ENCODE assay signal across 2 cellular contexts in the genomic region with DNA sequence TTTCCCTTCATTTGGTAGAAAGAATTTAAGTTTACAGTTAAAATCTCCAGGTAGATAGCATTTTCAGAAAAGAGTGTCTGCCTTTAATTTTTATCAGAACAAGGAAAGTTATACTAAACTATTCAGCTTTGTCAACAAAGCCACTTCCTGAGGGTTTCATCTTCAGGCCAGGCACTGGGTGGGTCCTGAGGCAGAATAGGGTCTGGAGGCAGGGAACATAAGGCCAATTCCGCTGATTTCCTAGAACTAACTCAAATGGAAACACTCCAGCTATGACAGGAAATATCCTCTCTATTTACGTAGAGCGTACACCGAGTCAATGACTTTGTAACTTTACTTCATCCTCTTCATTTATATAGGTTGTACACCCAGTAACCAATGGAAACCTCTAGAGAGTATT.
TF ChIP-seq lines count a peak whose summit lies in the region.

No MANE protein-coding gene starts in this region.

TF ChIP-seq in H1, 55 proteins besides CTCF, POLR2A, EP300 and RAD21:
- no peak for TF ChIP-seq SIRT6 (IDR thresholded peaks at IDR 0.05; ENCODE audit: low read length)
- TF ChIP-seq PHF8 (conservative IDR thresholded peaks at IDR 0.05; ENCODE audit: low read depth, low read length): no peak
- TF ChIP-seq HDAC2 (IDR thresholded peaks at IDR 0.05; ENCODE audit: borderline replicate concordance in 1 of 2, low read depth in 2 of 2, low read length in 2 of 2): no peak
- no peak for TF ChIP-seq SAP30 (IDR thresholded peaks at IDR 0.05; ENCODE audit: insufficient read depth, insufficient replicate concordance, low read length)
- no peak for TF ChIP-seq CREB1 (IDR thresholded peaks at IDR 0.05)
- TF ChIP-seq EZH2 (IDR thresholded peaks at IDR 0.05; ENCODE audit: low read depth, low read length, severe bottlenecking): no peak
- TF ChIP-seq SP1 (IDR thresholded peaks at IDR 0.05; ENCODE audit: low read depth, low read length): no peak
- no peak for TF ChIP-seq JUND (IDR thresholded peaks at IDR 0.05; ENCODE audit: low read length)
- no peak for TF ChIP-seq ZNF274 (IDR thresholded peaks at IDR 0.05; ENCODE audit: borderline replicate concordance, extremely low read depth, low read length)
- TF ChIP-seq GTF2F1 (IDR thresholded peaks at IDR 0.05; ENCODE audit: borderline replicate concordance, low read depth, low read length): no peak
- TF ChIP-seq KDM1A (IDR thresholded peaks at IDR 0.05; ENCODE audit: borderline replicate concordance, low read length): no peak
- no peak for TF ChIP-seq KDM4A (IDR thresholded peaks at IDR 0.05; ENCODE audit: low read depth, low read length, severe bottlenecking)

TF ChIP-seq in SK-N-SH, 30 proteins besides CTCF, POLR2A, EP300 and RAD21:
- TF ChIP-seq MEF2A (IDR thresholded peaks at IDR 0.05; ENCODE audit: borderline replicate concordance, low read depth) (no peak), GATA2 (CRISPR knock-in tag; IDR thresholded peaks at IDR 0.05) (no peak), ELF1 (IDR thresholded peaks at IDR 0.05) (no peak), CHD2 (IDR thresholded peaks at IDR 0.05; ENCODE audit: low read length, partially characterized antibody) (no peak), SIN3A (IDR thresholded peaks at IDR 0.05; ENCODE audit: borderline replicate concordance, low read depth, low read length) (no peak), RFX5 (IDR thresholded peaks at IDR 0.05; ENCODE audit: low read length) (no peak), NFIC (IDR thresholded peaks at IDR 0.05; ENCODE audit: borderline replicate concordance) (no peak), IRF3 (IDR thresholded peaks at IDR 0.05; ENCODE audit: low read depth, low read length) (no peak), PBX3 (IDR thresholded peaks at IDR 0.05) (no peak), ZBTB33 (IDR thresholded peaks at IDR 0.05; ENCODE audit: borderline replicate concordance, low read depth) (no peak), RXRA (IDR thresholded peaks at IDR 0.05; ENCODE audit: borderline replicate concordance, low read depth) (no peak), FOSL2 (IDR thresholded peaks at IDR 0.05; ENCODE audit: borderline replicate concordance, low read depth) (no peak), GABPA (IDR thresholded peaks at IDR 0.05; ENCODE audit: low read depth) (no peak)
- TF ChIP-seq, protein P1, sequence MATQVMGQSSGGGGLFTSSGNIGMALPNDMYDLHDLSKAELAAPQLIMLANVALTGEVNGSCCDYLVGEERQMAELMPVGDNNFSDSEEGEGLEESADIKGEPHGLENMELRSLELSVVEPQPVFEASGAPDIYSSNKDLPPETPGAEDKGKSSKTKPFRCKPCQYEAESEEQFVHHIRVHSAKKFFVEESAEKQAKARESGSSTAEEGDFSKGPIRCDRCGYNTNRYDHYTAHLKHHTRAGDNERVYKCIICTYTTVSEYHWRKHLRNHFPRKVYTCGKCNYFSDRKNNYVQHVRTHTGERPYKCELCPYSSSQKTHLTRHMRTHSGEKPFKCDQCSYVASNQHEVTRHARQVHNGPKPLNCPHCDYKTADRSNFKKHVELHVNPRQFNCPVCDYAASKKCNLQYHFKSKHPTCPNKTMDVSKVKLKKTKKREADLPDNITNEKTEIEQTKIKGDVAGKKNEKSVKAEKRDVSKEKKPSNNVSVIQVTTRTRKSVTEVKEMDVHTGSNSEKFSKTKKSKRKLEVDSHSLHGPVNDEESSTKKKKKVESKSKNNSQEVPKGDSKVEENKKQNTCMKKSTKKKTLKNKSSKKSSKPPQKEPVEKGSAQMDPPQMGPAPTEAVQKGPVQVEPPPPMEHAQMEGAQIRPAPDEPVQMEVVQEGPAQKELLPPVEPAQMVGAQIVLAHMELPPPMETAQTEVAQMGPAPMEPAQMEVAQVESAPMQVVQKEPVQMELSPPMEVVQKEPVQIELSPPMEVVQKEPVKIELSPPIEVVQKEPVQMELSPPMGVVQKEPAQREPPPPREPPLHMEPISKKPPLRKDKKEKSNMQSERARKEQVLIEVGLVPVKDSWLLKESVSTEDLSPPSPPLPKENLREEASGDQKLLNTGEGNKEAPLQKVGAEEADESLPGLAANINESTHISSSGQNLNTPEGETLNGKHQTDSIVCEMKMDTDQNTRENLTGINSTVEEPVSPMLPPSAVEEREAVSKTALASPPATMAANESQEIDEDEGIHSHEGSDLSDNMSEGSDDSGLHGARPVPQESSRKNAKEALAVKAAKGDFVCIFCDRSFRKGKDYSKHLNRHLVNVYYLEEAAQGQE (IDR thresholded peaks at IDR 0.05; ENCODE audit: low read depth, low read length): no peak
- TF ChIP-seq, protein P2, sequence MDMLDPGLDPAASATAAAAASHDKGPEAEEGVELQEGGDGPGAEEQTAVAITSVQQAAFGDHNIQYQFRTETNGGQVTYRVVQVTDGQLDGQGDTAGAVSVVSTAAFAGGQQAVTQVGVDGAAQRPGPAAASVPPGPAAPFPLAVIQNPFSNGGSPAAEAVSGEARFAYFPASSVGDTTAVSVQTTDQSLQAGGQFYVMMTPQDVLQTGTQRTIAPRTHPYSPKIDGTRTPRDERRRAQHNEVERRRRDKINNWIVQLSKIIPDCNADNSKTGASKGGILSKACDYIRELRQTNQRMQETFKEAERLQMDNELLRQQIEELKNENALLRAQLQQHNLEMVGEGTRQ (IDR thresholded peaks at IDR 0.05; ENCODE audit: borderline replicate concordance, low read depth, low read length): no peak
